In the genomic region with DNA sequence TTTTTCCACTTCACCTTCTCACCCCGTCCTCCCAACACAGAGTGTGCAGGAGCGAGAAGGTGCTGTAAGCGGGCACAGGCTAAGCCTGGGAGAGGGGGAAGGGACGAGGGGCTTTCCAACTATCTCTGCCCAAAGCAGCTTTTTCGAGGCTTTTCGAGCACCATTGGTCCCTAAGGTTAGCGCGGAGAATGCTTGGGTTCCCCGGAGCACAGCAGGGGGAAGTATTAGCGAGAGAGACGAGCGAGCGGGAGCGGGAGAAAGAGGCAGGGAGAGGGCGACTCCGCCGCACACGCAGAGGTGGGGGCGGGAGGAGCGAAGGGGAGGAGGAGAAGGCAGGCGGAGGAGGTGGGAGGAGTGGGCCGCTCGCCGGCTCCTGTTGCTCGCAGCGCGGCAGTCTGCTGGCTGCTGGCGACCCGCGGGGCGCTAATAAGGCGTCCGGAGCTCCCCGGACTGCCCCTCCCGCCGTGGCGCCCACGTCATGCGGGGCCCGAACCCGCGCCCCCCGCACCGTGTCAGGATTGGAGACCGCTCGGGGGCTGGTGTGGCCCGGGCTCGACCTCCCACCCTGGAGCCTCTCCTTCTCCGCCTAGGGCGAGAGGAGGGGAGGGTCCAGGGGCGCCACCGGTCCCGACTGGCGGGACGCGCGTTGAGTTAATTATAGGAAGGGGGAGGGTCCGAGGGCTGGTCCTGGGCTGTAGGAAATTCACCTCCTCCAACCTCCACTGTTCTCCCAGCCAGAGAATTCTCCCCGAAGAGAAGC, we compare ENCODE assay signal across 8 cellular contexts. TPM values are rescaled to one million over a fixed set of nuclear protein-coding genes. Genes with fewer than 3 reads are reported as not detected.
DNase-seq lines count a peak whose midpoint lies in the region; ATAC-seq, FAIRE-seq and TF ChIP-seq lines count a peak whose summit lies in the region.

Gene ADAMTS3 (minus strand): TSS at position 263 of the 760 bp plus-strand sequence. CDS start 459 bp downstream, outside the sequence.

- TF ChIP-seq POLR2A in spleen (IDR thresholded peaks at IDR 0.05): no peak

- BruUV-seq in Calu3 (replicated peaks; lab: Mats Ljungman, UMichigan): no TSS peak

- TF ChIP-seq CTCF in Calu3 (IDR thresholded peaks at IDR 0.05; ENCODE audit: unreplicated experiment): no peak
- TF ChIP-seq CTCF in HFF-Myc (IDR thresholded peaks at IDR 0.05; ENCODE audit: low read depth, low read length, missing control alignments): peak; percentile 10
- TF ChIP-seq CTCF in chondrocyte (IDR thresholded peaks at IDR 0.05): peak; percentile 18
- no peak for TF ChIP-seq CTCF in keratinocyte (optimal IDR thresholded peaks at IDR 0.05 in 1 of 3, IDR thresholded peaks at IDR 0.05 in 1 of 3, conservative IDR thresholded peaks at IDR 0.05 in 1 of 3; ENCODE audit: extremely low read depth in 1 of 3, insufficient read depth in 2 of 3, low read length in 3 of 3)
- TF ChIP-seq CTCF in spleen (IDR thresholded peaks at IDR 0.05 in 8 of 11, conservative IDR thresholded peaks at IDR 0.05 in 3 of 11): no peak

- H3K4me2 ChIP-seq in keratinocyte (ENCODE audit: control insufficient read depth, extremely low read depth, insufficient read depth, low read depth, low read length): peak within 1 kb of the TSS; percentile 82

- H3K4me3 ChIP-seq in HFF-Myc (replicated peaks; ENCODE audit: low read depth, low read length): peak within 1 kb of the TSS; percentile 68
- H3K4me3 ChIP-seq in keratinocyte (ENCODE audit: control insufficient read depth in 2 of 3, extremely low read depth in 1 of 3, insufficient read depth in 2 of 3, low read depth in 1 of 3, low read length in 3 of 3): peak within 1 kb of the TSS; percentile 43 to 70 (median 62)
- peak within 1 kb of the TSS; percentile 27 to 68 (median 41) for H3K4me3 ChIP-seq in spleen

- H3K27ac Mint-ChIP-seq in Calu3 (ENCODE audit: unreplicated experiment) (no peak within 1 kb of the TSS), chondrocyte (ENCODE audit: unreplicated experiment) (peak within 1 kb of the TSS; percentile 60)

- peaks cover 11% of the 10 kb centered on the region for H3K27me3 ChIP-seq in keratinocyte (ENCODE audit: control insufficient read depth, extremely low read depth, insufficient read depth, low read length)
- peaks cover 0 to 40% (median 8%) of the 10 kb centered on the region in 7 donors for H3K27me3 ChIP-seq in spleen (replicated peaks in 1 of 7)

- no peak for FAIRE-seq in keratinocyte (lab: Jason Lieb, UNC)

- H3K4me1 Mint-ChIP-seq in Calu3 (ENCODE audit: low read depth, unreplicated experiment) (no peaks in the 10 kb centered on the region), chondrocyte (ENCODE audit: low read depth) (peaks cover 19% of the 10 kb centered on the region)

- no peak for ATAC-seq in HG03175 (IDR thresholded peaks at IDR 0.05; ENCODE audit: unreplicated experiment)

- no peaks in the 10 kb centered on the region for H3K36me3 ChIP-seq in keratinocyte (ENCODE audit: control insufficient read depth in 2 of 2, extremely low read depth in 1 of 2, insufficient read depth in 2 of 2, low read length in 2 of 2)
- H3K36me3 ChIP-seq in spleen: no peaks in the 10 kb centered on the region

- peak within 1 kb of the TSS; percentile 77 for H3K4me3 Mint-ChIP-seq in Calu3 (ENCODE audit: low read depth, unreplicated experiment)
- peak within 1 kb of the TSS; percentile 90 for H3K4me3 Mint-ChIP-seq in chondrocyte (ENCODE audit: unreplicated experiment)

- H3K36me3 Mint-ChIP-seq in Calu3 (ENCODE audit: insufficient read depth, unreplicated experiment) (peaks cover 25% of the 10 kb centered on the region), chondrocyte (ENCODE audit: low read depth) (no peaks in the 10 kb centered on the region)

- peak within 1 kb of the TSS; percentile 64 for H3K9ac ChIP-seq in keratinocyte (ENCODE audit: control insufficient read depth, extremely low read depth, insufficient read depth, low read length)

- H2AFZ ChIP-seq in keratinocyte (ENCODE audit: control insufficient read depth, low read length): peak within 1 kb of the TSS; percentile 86

- H3K27me3 Mint-ChIP-seq in Calu3 (ENCODE audit: unreplicated experiment) (no peaks in the 10 kb centered on the region), chondrocyte (ENCODE audit: low read depth) (no peaks in the 10 kb centered on the region)

- H3K9me1 ChIP-seq in keratinocyte (ENCODE audit: control insufficient read depth, extremely low read depth, insufficient read depth, low read length): no peaks in the 10 kb centered on the region

- no peak within 1 kb of the TSS for H3K27ac ChIP-seq in keratinocyte (ENCODE audit: control insufficient read depth, insufficient read depth, low read length)
- peak within 1 kb of the TSS in 6 of 8 donors; percentile 27 to 68 (median 45) for H3K27ac ChIP-seq in spleen

- intact Hi-C loops in Calu3 (cut with micrococcal nuclease; ENCODE audit: unreplicated experiment): no loop called here
- intact Hi-C loops in spleen (cut with DNase I; ENCODE audit: low total_unique reads): no loop called here

- no peaks in the 10 kb centered on the region for H3K9me3 Mint-ChIP-seq in Calu3 (ENCODE audit: low read depth, unreplicated experiment)
- no peaks in the 10 kb centered on the region for H3K9me3 Mint-ChIP-seq in chondrocyte (ENCODE audit: low read depth)

- CTCF ChIA-PET in Calu3 (lab: Charles Lee): interaction anchor here (0.6 kb wide), 1 partner anchor 401 kb away, joined by 3 read pairs; no protein-coding TSS in a partner anchor

- DNase-seq in Calu3: peak; percentile 12
- no peak for DNase-seq in HFF-Myc (ENCODE audit: extremely low read depth, low read depth)
- no peak for DNase-seq in chondrocyte (ENCODE audit: low spot score)
- no peak for DNase-seq in keratinocyte (ENCODE audit: low read depth, low spot score)
- DNase-seq in spleen: peak; percentile 80
- DNase-seq in NCI-H446 (lab: John Stamatoyannopoulos, UW): no peak

- H3K4me1 ChIP-seq in keratinocyte (ENCODE audit: control insufficient read depth, extremely low read depth, insufficient read depth, low read length) (peaks cover 3% of the 10 kb centered on the region), spleen (peaks cover 3 to 38% (median 27%) of the 10 kb centered on the region in 6 donors)

- dilution Hi-C loops in keratinocyte (cut with MboI; ENCODE audit: extremely low pct_ligation_motif_present, low sequenced_read_pairs): no loop called here

- H3K79me2 ChIP-seq in keratinocyte (ENCODE audit: control insufficient read depth, insufficient read depth, low read length): no peaks in the 10 kb centered on the region

- no peaks in the 10 kb centered on the region for H4K20me1 ChIP-seq in keratinocyte (ENCODE audit: control insufficient read depth, extremely low read depth, insufficient read depth, low read length)

- 1 to 3% (median 1%) methylated on average over 32 to 59 of the region's 59 CpGs for WGBS in spleen, 5 donors

- no peaks in the 10 kb centered on the region for H3K9me3 ChIP-seq in keratinocyte (ENCODE audit: control insufficient read depth, low read depth, low read length)
- no peaks in the 10 kb centered on the region for H3K9me3 ChIP-seq in spleen

TF ChIP-seq in PFSK-1, 5 proteins besides CTCF, POLR2A, EP300 and RAD21:
- TF ChIP-seq POLR2AphosphoS5 (IDR thresholded peaks at IDR 0.05; ENCODE audit: low read depth, low read length): peak; percentile 54; the same call in 1 of the 2 replicates
- no peak for TF ChIP-seq TAF1 (IDR thresholded peaks at IDR 0.05; ENCODE audit: borderline replicate concordance, insufficient read depth, low read length)
- TF ChIP-seq SIN3A (IDR thresholded peaks at IDR 0.05; ENCODE audit: borderline replicate concordance, insufficient read depth, low read length): no peak
TF ChIP-seq in PFSK-1: peak in this region for 1.

RNA-seq across cellular contexts. Expression of gene ADAMTS3, which starts in this region (rescaled TPM):
- total RNA-seq in Calu3 (2022) (0.07 and 0.20 TPM in 2 replicates), chondrocyte (0.60 to 3.0 TPM (median 0.74 TPM) in 3 replicates), spleen (1 to 10 TPM in 4 of 7 donors, under 1 TPM in 3; 0.51 to 2.6 (median 1.2) TPM)
- 1.2 TPM for polyA plus RNA-seq in PFSK-1 (2012; ENCODE audit: insufficient read length, low read depth)
- polyA plus RNA-seq in keratinocyte (0.03 to 0.09 TPM (median 0.03 TPM) in 3 replicates), spleen (under 1 TPM; 0.15 to 0.20 (median 0.16) TPM)
- 0.07 TPM for polyA plus RNA-seq in keratinocyte (2011; ENCODE audit: low read depth)
- polyA plus RNA-seq in keratinocyte (2011; cell fraction: cytosol; rRNA removed): 0.02 TPM in 1 of 2 replicates, not detected in the other
- polyA plus RNA-seq in keratinocyte (2011; cell fraction: nucleus; rRNA removed): 0.03 and 0.21 TPM in 2 replicates
- polyA plus RNA-seq in keratinocyte (2012; ENCODE audit: low replicate concordance): 0.01 and 0.11 TPM in 2 replicates
- 0.16 to 0.42 TPM in 2 of 3 replicates, not detected in the other for polyA minus RNA-seq in keratinocyte
- not detected for polyA minus RNA-seq in keratinocyte (2011; cell fraction: cytosol; rRNA and poly(A)+ RNA removed)
- polyA minus RNA-seq in keratinocyte (2011; cell fraction: nucleus; rRNA and poly(A)+ RNA removed): 0.23 TPM in 1 of 2 replicates, not detected in the other

Comparison
In these comparisons a context has a peak if more than half of its experiments do, and no peak if none do; other contexts are left out.
1. Peak in DNase-seq in Calu3; RNA of the gene not detected or under 1 TPM.
2. CTCF ChIP-seq: peak in HFF-Myc (single experiment) and chondrocyte (single experiment); none in Calu3 (single experiment), keratinocyte (0 of 3) and spleen (0 of 11).
3. Peak in every context shown above with its lines, with median percentiles within 50 percentile points of each other: H3K4me3 ChIP-seq.